25 cellular contexts compared by ENCODE assay signal in genomic region chr20:3081641-3082040, GRCh38. TPM values are rescaled to one million over a fixed set of nuclear protein-coding genes. Genes with fewer than 3 reads are reported as not detected.
DNase-seq lines count a peak whose midpoint lies in the region; ATAC-seq and TF ChIP-seq lines count a peak whose summit lies in the region.
"Had no signal": no experiment of that assay in that cellular context is flagged by ENCODE, and none has a peak within 500 bp of the region (broad histone marks: within the 10 kb centered on the region; RNA-seq: fewer than 3 reads in every experiment).

No MANE protein-coding gene starts in this region.

- no peaks in the 10 kb centered on the region for H3K9me3 Mint-ChIP-seq in CD4-positive, alpha-beta T cell
- H3K9me3 Mint-ChIP-seq in endodermal cell: no peaks in the 10 kb centered on the region

- no peak overlapping the region for H4K91ac ChIP-seq in IMR-90 (ENCODE audit: insufficient read depth, low read depth, low read length)

- no peak overlapping the region for H3K18ac ChIP-seq in IMR-90 (ENCODE audit: low read depth, low read length)

- H3K27ac ChIP-seq in CD4-positive, alpha-beta T cell (ENCODE audit: low read depth, low read length): no peak overlapping the region
- H3K27ac ChIP-seq in IMR-90 (ENCODE audit: insufficient read depth, low read length): no peak overlapping the region
- no peak overlapping the region for H3K27ac ChIP-seq in endodermal cell (ENCODE audit: low read depth, low read length)
- no peak overlapping the region for H3K27ac ChIP-seq in osteoblast (ENCODE audit: low read depth, low read length)
- no peak overlapping the region for H3K27ac ChIP-seq in OCI-LY7 (ENCODE audit: low read depth, low read length, poor library complexity, severe bottlenecking)
- H3K27ac ChIP-seq: ascending aorta, esophagus muscularis mucosa, gastroesophageal sphincter, skin epidermis, thyroid gland had no signal

- H3K79me2 ChIP-seq in osteoblast (ENCODE audit: insufficient read depth, low read length): no peaks in the 10 kb centered on the region
- H3K79me2 ChIP-seq in OCI-LY7 (ENCODE audit: insufficient read depth, low read depth, low read length): no peaks in the 10 kb centered on the region

- DNase-seq in CD4-positive, alpha-beta T cell: no peak
- DNase-seq in IMR-90 (no peak), endodermal cell (no peak), osteoblast (ENCODE audit: insufficient read length, low spot score, missing footprints) (peak; percentile 85), OCI-LY7 (ENCODE audit: low spot score) (no peak)
- DNase-seq: activated CD4-positive, alpha-beta T cell treated with anti-CD3 and anti-CD28 coated beads, Interleukin-2, amount 50 U/mL, for 1 hour; activated CD8-positive, alpha-beta memory T cell treated with anti-CD3 and anti-CD28 coated beads, Interleukin-2, amount 50 U/mL, for 4 hours; effector CD4-positive, alpha-beta T cell; GDM1; MM.1S; NCI-H1436 treated with DMSO at 0.1 percent for 48 hours; NCI-H524 treated with DMSO at 0.1 percent for 48 hours; stimulated activated naive CD4-positive, alpha-beta T cell treated with Interleukin-2 at 50 U/mL for 16 hours; SW 1271 had no signal

- no peak for TF ChIP-seq RAD21 in IMR-90 (IDR thresholded peaks at IDR 0.05; ENCODE audit: low read length)

- H3K4me1 ChIP-seq in IMR-90 (ENCODE audit: control insufficient read depth, insufficient read depth, low read length): no peaks in the 10 kb centered on the region; the same call in 1 of the 2 replicates
- H3K4me1 ChIP-seq in endodermal cell (ENCODE audit: control insufficient read depth, insufficient read depth, low read length): no peaks in the 10 kb centered on the region
- peaks cover 10% of the 10 kb centered on the region for H3K4me1 ChIP-seq in osteoblast (ENCODE audit: insufficient read depth, low read length)
- H3K4me1 ChIP-seq in OCI-LY7 (ENCODE audit: insufficient read depth, low read length, poor library complexity, severe bottlenecking): no peaks in the 10 kb centered on the region

- H3K9me1 ChIP-seq in IMR-90 (ENCODE audit: insufficient read depth, low read length): peaks cover 2% of the 10 kb centered on the region; the same call in 1 of the 2 replicates

- in situ Hi-C loops in IMR-90 (cut with MboI; ENCODE audit: low sequenced_read_pairs): no loop called here

- H4K8ac ChIP-seq in IMR-90 (ENCODE audit: low read depth in 2 of 2, low read length in 2 of 2): no peak overlapping the region

- H2BK120ac ChIP-seq in IMR-90 (ENCODE audit: low read depth, low read length): no peak overlapping the region

- peak overlapping the region; percentile 58 for H2AFZ ChIP-seq in IMR-90 (replicated peaks; ENCODE audit: low read length, poor library complexity)
- H2AFZ ChIP-seq in osteoblast (ENCODE audit: low read length): no peak overlapping the region
- no peak overlapping the region for H2AFZ ChIP-seq in OCI-LY7 (ENCODE audit: low read length)

- H2BK5ac ChIP-seq in IMR-90 (ENCODE audit: low read depth, low read length, poor library complexity, severe bottlenecking): no peak overlapping the region

- no peaks in the 10 kb centered on the region for H3K9me2 ChIP-seq in OCI-LY7 (ENCODE audit: insufficient read depth, low read length)

- 90% methylated on average over 4 of the region's 11 CpGs; no CpG with 5 or more reads in 1 of the 2 experiments for WGBS in IMR-90 (ENCODE audit: extremely low coverage in 2 of 2, insufficient read length in 1 of 2), 2 experiments
- 93 to 94% methylated on average over 8 to 11 of the region's 11 CpGs for WGBS in endodermal cell (ENCODE audit: insufficient coverage in 1 of 2, insufficient read length in 1 of 2), 2 experiments

- intact Hi-C loops in CD4-positive, alpha-beta T cell (cut with DNase I, micrococcal nuclease): no loop called here
- intact Hi-C loops in IMR-90 (cut with micrococcal nuclease): no loop called here
- intact Hi-C loops in OCI-LY7 (cut with micrococcal nuclease; ENCODE audit: unreplicated experiment): no loop called here

- no peak overlapping the region for H2AK9ac ChIP-seq in IMR-90 (replicated peaks; ENCODE audit: low read depth, low read length, poor library complexity)

- H2AK5ac ChIP-seq in IMR-90 (ENCODE audit: low read depth, low read length): no peak overlapping the region

- peaks cover 24% of the 10 kb centered on the region for H3K4me1 Mint-ChIP-seq in CD4-positive, alpha-beta T cell (ENCODE audit: low read depth)
- H3K4me1 Mint-ChIP-seq in endodermal cell: no peaks in the 10 kb centered on the region

- H3K4ac ChIP-seq in IMR-90 (ENCODE audit: low read depth, low read length): no peak overlapping the region

- H4K20me1 ChIP-seq in IMR-90 (ENCODE audit: insufficient read depth, low read length) (no peaks in the 10 kb centered on the region), osteoblast (ENCODE audit: insufficient read depth, low read length) (no peaks in the 10 kb centered on the region), OCI-LY7 (ENCODE audit: insufficient read depth, low read length) (no peaks in the 10 kb centered on the region)

- H4K5ac ChIP-seq in IMR-90 (ENCODE audit: low read depth, low read length): no peak overlapping the region

- no peaks in the 10 kb centered on the region for H3K9me3 ChIP-seq in CD4-positive, alpha-beta T cell (ENCODE audit: control insufficient read depth, low read length)
- H3K9me3 ChIP-seq in IMR-90 (ENCODE audit: control insufficient read depth, insufficient read depth, low read length) (no peaks in the 10 kb centered on the region; the same call in 1 of the 2 replicates), endodermal cell (ENCODE audit: control insufficient read depth, low read length) (no peaks in the 10 kb centered on the region), osteoblast (ENCODE audit: low read depth, low read length) (no peaks in the 10 kb centered on the region), OCI-LY7 (ENCODE audit: low read length) (no peaks in the 10 kb centered on the region)
- H3K9me3 ChIP-seq: ascending aorta, esophagus muscularis mucosa, gastroesophageal sphincter, thyroid gland had no signal

- H3K4me3 ChIP-seq in IMR-90 (ENCODE audit: insufficient read depth, low read depth, low read length): no peak overlapping the region
- no peak overlapping the region for H3K4me3 ChIP-seq in endodermal cell (ENCODE audit: low read length)
- H3K4me3 ChIP-seq in osteoblast (ENCODE audit: insufficient read depth, low read length): no peak overlapping the region
- no peak overlapping the region for H3K4me3 ChIP-seq in OCI-LY7 (ENCODE audit: low read depth, low read length, poor library complexity, severe bottlenecking)
- H3K4me3 ChIP-seq: K562 had no signal

- CTCF ChIA-PET in CD4-positive, alpha-beta T cell (lab: Charles Lee): no interaction called here
- CTCF ChIA-PET in IMR-90 (lab: Yijun Ruan, JAX): no interaction called here
- CTCF ChIA-PET in OCI-LY7 (lab: Charles Lee; ENCODE audit: unreplicated experiment): no interaction called here

- no peak overlapping the region for H3K23ac ChIP-seq in IMR-90 (ENCODE audit: low read depth, low read length)

- no TSS peak for BruUV-seq in IMR-90 (replicated peaks; lab: Mats Ljungman, UMichigan)
- BruUV-seq in OCI-LY7 (replicated peaks; lab: Mats Ljungman, UMichigan): no TSS peak

- peaks cover 26% of the 10 kb centered on the region for H3K27me3 ChIP-seq in CD4-positive, alpha-beta T cell (ENCODE audit: control insufficient read depth, insufficient read depth, low read length)
- H3K27me3 ChIP-seq in IMR-90 (ENCODE audit: control insufficient read depth, insufficient read depth, low read length): peaks cover 52% of the 10 kb centered on the region
- peaks cover 67% of the 10 kb centered on the region for H3K27me3 ChIP-seq in endodermal cell (ENCODE audit: control insufficient read depth, insufficient read depth, low read length, poor library complexity, severe bottlenecking)
- H3K27me3 ChIP-seq in osteoblast (ENCODE audit: insufficient read depth, low read length): peaks cover 34% of the 10 kb centered on the region

- H3K79me1 ChIP-seq in IMR-90 (ENCODE audit: low read depth in 1 of 2, low read length in 2 of 2): no peaks in the 10 kb centered on the region

- no peak for ATAC-seq in CD4-positive, alpha-beta T cell (ENCODE audit: poor library complexity)
- ATAC-seq in IMR-90 (ENCODE audit: low read depth): no peak
- no peak for ATAC-seq in GM21515 (IDR thresholded peaks at IDR 0.05; ENCODE audit: unreplicated experiment)
- no peak for ATAC-seq in HG03565 (IDR thresholded peaks at IDR 0.05; ENCODE audit: unreplicated experiment)
- ATAC-seq: K562 had no signal

- POLR2A ChIA-PET in CD4-positive, alpha-beta T cell (lab: Charles Lee): no interaction called here
- POLR2A ChIA-PET in IMR-90 (lab: Charles Lee; ENCODE audit: unreplicated experiment): no interaction called here
- POLR2A ChIA-PET in OCI-LY7 (lab: Charles Lee): no interaction called here

- H3K36me3 Mint-ChIP-seq in CD4-positive, alpha-beta T cell (ENCODE audit: low read depth): no peaks in the 10 kb centered on the region
- no peaks in the 10 kb centered on the region for H3K36me3 Mint-ChIP-seq in endodermal cell (ENCODE audit: low read depth)
- H3K36me3 Mint-ChIP-seq: memory B cell had no signal

- no peaks in the 10 kb centered on the region for H3K36me3 ChIP-seq in IMR-90 (ENCODE audit: control insufficient read depth, insufficient read depth, low read length)
- H3K36me3 ChIP-seq in endodermal cell (ENCODE audit: control insufficient read depth, insufficient read depth, low read length): no peaks in the 10 kb centered on the region
- no peaks in the 10 kb centered on the region for H3K36me3 ChIP-seq in osteoblast (ENCODE audit: insufficient read depth, low read length)
- H3K36me3 ChIP-seq in OCI-LY7 (ENCODE audit: insufficient read depth, low read length): no peaks in the 10 kb centered on the region
- H3K36me3 ChIP-seq: ascending aorta, esophagus muscularis mucosa, gastroesophageal sphincter, thyroid gland had no signal

- TF ChIP-seq POLR2A in IMR-90 (IDR thresholded peaks at IDR 0.05; ENCODE audit: low read depth, low read length): no peak

- dilution Hi-C loops in IMR-90 (cut with HindIII; ENCODE audit: low sequenced_read_pairs, unreplicated experiment): no loop called here

- H3K9ac ChIP-seq in IMR-90 (ENCODE audit: low read depth, low read length) (no peak overlapping the region), endodermal cell (ENCODE audit: extremely low read depth, low read length, poor library complexity, severe bottlenecking) (no peak overlapping the region)

- no peak overlapping the region for H3K56ac ChIP-seq in IMR-90 (ENCODE audit: extremely low read depth, insufficient read depth, low read length)

- H3K4me3 Mint-ChIP-seq in CD4-positive, alpha-beta T cell: peak overlapping the region; percentile 78
- H3K4me3 Mint-ChIP-seq in endodermal cell: peak overlapping the region; percentile 48

- no peak overlapping the region for H3K27ac Mint-ChIP-seq in CD4-positive, alpha-beta T cell
- no peak overlapping the region for H3K27ac Mint-ChIP-seq in endodermal cell
- H3K27ac Mint-ChIP-seq: memory B cell had no signal

- H3K4me2 ChIP-seq in IMR-90 (ENCODE audit: low read depth, low read length): no peak overlapping the region
- no peak overlapping the region for H3K4me2 ChIP-seq in osteoblast (ENCODE audit: insufficient read depth, low read length)
- no peak overlapping the region for H3K4me2 ChIP-seq in OCI-LY7 (ENCODE audit: low read length)

- no peak overlapping the region for H2BK15ac ChIP-seq in IMR-90 (ENCODE audit: low read depth, low read length)

- no peak overlapping the region for H2BK20ac ChIP-seq in IMR-90 (ENCODE audit: low read depth, low read length)

- no peak overlapping the region for H3K14ac ChIP-seq in IMR-90 (replicated peaks; ENCODE audit: low read depth, low read length)

- peaks cover 48% of the 10 kb centered on the region for H3K27me3 Mint-ChIP-seq in CD4-positive, alpha-beta T cell
- peaks cover 74% of the 10 kb centered on the region for H3K27me3 Mint-ChIP-seq in endodermal cell (ENCODE audit: insufficient read depth)

- TF ChIP-seq CTCF in CD4-positive, alpha-beta T cell (IDR thresholded peaks at IDR 0.05): no peak
- no peak for TF ChIP-seq CTCF in IMR-90 (conservative IDR thresholded peaks at IDR 0.05; ENCODE audit: low read depth, low read length)
- TF ChIP-seq CTCF in endodermal cell (conservative IDR thresholded peaks at IDR 0.05): no peak
- TF ChIP-seq CTCF in osteoblast (IDR thresholded peaks at IDR 0.05; ENCODE audit: extremely low read depth, low read depth, low read length): no peak
- TF ChIP-seq CTCF in OCI-LY7 (conservative IDR thresholded peaks at IDR 0.05; ENCODE audit: low read length): no peak

RNA-seq across cellular contexts. Expression of gene AVP, which starts 2.9 kb away (rescaled TPM):
- total RNA-seq in CD4-positive, alpha-beta T cell: under 1 TPM; 0.47 to 0.56 TPM
- total RNA-seq in IMR-90 (2012; rRNA removed) (not detected in 2 replicates), endodermal cell (not detected), osteoblast (not detected in 2 replicates), OCI-LY7 (2022) (not detected in 2 replicates)
- not detected in 2 replicates for polyA plus RNA-seq in IMR-90 (2012; rRNA removed)
- not detected in 2 replicates for polyA plus RNA-seq in IMR-90 (2012; cell fraction: cytosol; rRNA removed)
- not detected in 2 replicates for polyA plus RNA-seq in IMR-90 (2012; cell fraction: nucleus; rRNA removed; ENCODE audit: low replicate concordance)
- not detected for polyA plus RNA-seq in endodermal cell (2013, experiment 1 of 2)
- not detected for polyA plus RNA-seq in endodermal cell (2013, experiment 2 of 2)
- not detected in 2 replicates for total RNA-seq in OCI-LY7 (2014; rRNA removed; shearing (Covaris generic))
- total RNA-seq: ascending aorta, esophagus muscularis mucosa, gastroesophageal sphincter, K562, thyroid gland had no signal
- polyA plus RNA-seq: BJ, K562, neural cell had no signal

RNA-seq across cellular contexts. Expression of gene OXT, which starts 10.2 kb away (rescaled TPM):
- total RNA-seq in CD4-positive, alpha-beta T cell: 1 to 10 TPM; 1.1 to 1.6 TPM
- total RNA-seq in IMR-90 (2012; rRNA removed) (not detected in 2 replicates), endodermal cell (not detected), osteoblast (not detected in 2 replicates), OCI-LY7 (2022) (not detected in 2 replicates)
- not detected in 2 replicates for polyA plus RNA-seq in IMR-90 (2012; rRNA removed)
- not detected in 2 replicates for polyA plus RNA-seq in IMR-90 (2012; cell fraction: cytosol; rRNA removed)
- not detected in 2 replicates for polyA plus RNA-seq in IMR-90 (2012; cell fraction: nucleus; rRNA removed; ENCODE audit: low replicate concordance)
- polyA plus RNA-seq in endodermal cell (2013, experiment 1 of 2): not detected
- polyA plus RNA-seq in endodermal cell (2013, experiment 2 of 2): not detected
- not detected in 2 replicates for total RNA-seq in OCI-LY7 (2014; rRNA removed; shearing (Covaris generic))
- total RNA-seq: ascending aorta, esophagus muscularis mucosa, gastroesophageal sphincter, K562, thyroid gland had no signal
- polyA plus RNA-seq: BJ, K562, neural cell had no signal

RNA-seq across cellular contexts. Expression of gene MRPS26, which starts 35.8 kb away (rescaled TPM):
- total RNA-seq in CD4-positive, alpha-beta T cell: 10 to 100 TPM; 19.3 to 22.7 TPM
- total RNA-seq in IMR-90 (2012; rRNA removed): 22.2 and 24.7 TPM in 2 replicates
- 38.6 and 49.5 TPM in 2 replicates for polyA plus RNA-seq in IMR-90 (2012; rRNA removed)
- polyA plus RNA-seq in IMR-90 (2012; cell fraction: cytosol; rRNA removed): 53.9 and 56.0 TPM in 2 replicates
- 20.0 and 35.2 TPM in 2 replicates for polyA plus RNA-seq in IMR-90 (2012; cell fraction: nucleus; rRNA removed; ENCODE audit: low replicate concordance)
- 10 to 100 TPM; 75.1 to 87.7 TPM for total RNA-seq in endodermal cell
- polyA plus RNA-seq in endodermal cell (2013, experiment 1 of 2): 62.9 TPM
- 61.7 TPM for polyA plus RNA-seq in endodermal cell (2013, experiment 2 of 2)
- 20.6 and 21.0 TPM in 2 replicates for total RNA-seq in osteoblast
- 78.1 and 85.8 TPM in 2 replicates for total RNA-seq in OCI-LY7 (2014; rRNA removed; shearing (Covaris generic))
- total RNA-seq in OCI-LY7 (2022): 73.2 and 73.3 TPM in 2 replicates

RNA-seq across cellular contexts. Expression of gene GNRH2, which starts 38.2 kb away (rescaled TPM):
- not detected for total RNA-seq in CD4-positive, alpha-beta T cell
- 0.18 and 0.28 TPM in 2 replicates for total RNA-seq in IMR-90 (2012; rRNA removed)
- 0.16 and 0.21 TPM in 2 replicates for polyA plus RNA-seq in IMR-90 (2012; rRNA removed)
- not detected in 2 replicates for polyA plus RNA-seq in IMR-90 (2012; cell fraction: cytosol; rRNA removed)
- 1.7 and 3.5 TPM in 2 replicates for polyA plus RNA-seq in IMR-90 (2012; cell fraction: nucleus; rRNA removed; ENCODE audit: low replicate concordance)
- total RNA-seq in endodermal cell: 1 to 10 TPM in 1 of 2 donors, not detected in 1; 2.5 TPM
- not detected for polyA plus RNA-seq in endodermal cell (2013, experiment 1 of 2)
- polyA plus RNA-seq in endodermal cell (2013, experiment 2 of 2): not detected
- 0.29 TPM in 1 of 2 replicates, not detected in the other for total RNA-seq in osteoblast
- 0.44 and 0.98 TPM in 2 replicates for total RNA-seq in OCI-LY7 (2014; rRNA removed; shearing (Covaris generic))
- total RNA-seq in OCI-LY7 (2022): 0.61 and 1.1 TPM in 2 replicates
- total RNA-seq: ascending aorta, esophagus muscularis mucosa had no signal
- polyA plus RNA-seq: BJ had no signal
